ENCODE assay signal across 1 cellular context in genomic region chr16:30775381-30776099, GRCh38.
TF ChIP-seq lines count a peak whose summit lies in the region.

No MANE protein-coding gene starts in this region.

TF ChIP-seq in IMR-90, 13 proteins besides CTCF, POLR2A, EP300 and RAD21:
- no peak for TF ChIP-seq CHD1 (IDR thresholded peaks at IDR 0.05; ENCODE audit: low read depth, low read length)
- peak; percentile 94 for TF ChIP-seq CEBPB (IDR thresholded peaks at IDR 0.05; ENCODE audit: low read depth, low read length)
- peak; percentile 98 for TF ChIP-seq MXI1 (IDR thresholded peaks at IDR 0.05; ENCODE audit: borderline replicate concordance, low read depth, low read length)
